In genomic region chr22:37996515-37997246, GRCh38 we compare ENCODE assay signal across 13 cellular contexts. TPM values are rescaled to one million over a fixed set of nuclear protein-coding genes. Genes with fewer than 3 reads are reported as not detected.
DNase-seq lines count a peak whose midpoint lies in the region; ATAC-seq, FAIRE-seq and TF ChIP-seq lines count a peak whose summit lies in the region.
"Had no signal": no experiment of that assay in that cellular context is flagged by ENCODE, and none has a peak within 500 bp of the region (broad histone marks: within the 10 kb centered on the region; RNA-seq: fewer than 3 reads in every experiment).

No MANE protein-coding gene starts in this region.

- peak overlapping the region; percentile 83 to 84 for H3K27ac Mint-ChIP-seq in natural killer cell

- CTCF ChIA-PET in GM12878 (lab: Yijun Ruan, JAX), result interaction anchor here (0.9 to 1.0 kb wide), 2 partner anchors 37 to 55 kb away, joined by 4 read pairs; no protein-coding TSS in a partner anchor

- no peak overlapping the region for H2AFZ ChIP-seq in GM12878 (ENCODE audit: control insufficient read depth, low read depth, low read length)

- TF ChIP-seq EP300 in GM12878 (IDR thresholded peaks at IDR 0.05; ENCODE audit: borderline replicate concordance in 1 of 2, control insufficient read depth in 1 of 2, low read depth in 2 of 2, low read length in 2 of 2), result no peak

- TF ChIP-seq CTCF in GM12878 (IDR thresholded peaks at IDR 0.05 in 2 of 3, conservative IDR thresholded peaks at IDR 0.05 in 1 of 3; ENCODE audit: control insufficient read depth in 2 of 3, extremely low read depth in 1 of 3, insufficient read depth in 1 of 3, low read depth in 3 of 3, low read length in 3 of 3) (no peak), natural killer cell (IDR thresholded peaks at IDR 0.05) (no peak)

- SMC1A ChIA-PET in GM12878 (lab: Charles Lee; ENCODE audit: uncharacterized antibody, unreplicated experiment), result interaction anchor here (1.1 to 2.2 kb wide), 2 partner anchors 38 to 56 kb away, joined by 3 to 7 read pairs; no protein-coding TSS in a partner anchor

- no peak overlapping the region for H3K4me2 ChIP-seq in GM12878 (ENCODE audit: control insufficient read depth, insufficient read depth)

- ATAC-seq in GM12878, result peak; percentile 43
- no peak for ATAC-seq in natural killer cell
- no peak for ATAC-seq in HG03025 (IDR thresholded peaks at IDR 0.05; ENCODE audit: low FRiP score, unreplicated experiment)
- ATAC-seq in HG03108 (IDR thresholded peaks at IDR 0.05; ENCODE audit: unreplicated experiment), result no peak
- ATAC-seq: activated CD4-positive, CD25-positive, alpha-beta regulatory T cell treated with anti-CD3 and anti-CD28 coated beads, Interleukin-2, amount 50 U/mL, for 24 hours; lower lobe of right lung had no signal

- H3K9ac ChIP-seq in GM12878 (ENCODE audit: control insufficient read depth, insufficient read depth, low read length), result no peak overlapping the region

- POLR2A ChIA-PET in GM12878 (lab: Charles Lee), result no interaction called here

- no peak overlapping the region for H3K27ac ChIP-seq in GM12878 (ENCODE audit: control insufficient read depth, insufficient read depth)
- H3K27ac ChIP-seq: lower lobe of right lung had no signal

- no peaks in the 10 kb centered on the region for H3K4me1 ChIP-seq in GM12878 (ENCODE audit: control insufficient read depth, insufficient read depth, low read length)

- TF ChIP-seq POLR2A in GM12878 (IDR thresholded peaks at IDR 0.05; ENCODE audit: low read depth, low read length), result no peak

- H3K79me2 ChIP-seq in GM12878 (ENCODE audit: control insufficient read depth, insufficient read depth, low read length), result no peaks in the 10 kb centered on the region

- 59% methylated on average over 8 of the region's 8 CpGs for WGBS in GM12878 (ENCODE audit: insufficient coverage, insufficient replicate concordance, low lambda C conversion rate, missing lambda C conversion rate)

- no peaks in the 10 kb centered on the region; a peak in 1 of 4 replicates for H3K27me3 ChIP-seq in GM12878 (replicated peaks in 1 of 2; ENCODE audit: control insufficient read depth in 2 of 2, insufficient read depth in 2 of 2, low read length in 1 of 2)

- no peaks in the 10 kb centered on the region for H4K20me1 ChIP-seq in GM12878 (ENCODE audit: control insufficient read depth, insufficient read depth)

- intact Hi-C loops in GM12878 (cut with micrococcal nuclease; ENCODE audit: unreplicated experiment) (no loop called here), natural killer cell (cut with micrococcal nuclease) (no loop called here)

- no peaks in the 10 kb centered on the region for H3K36me3 Mint-ChIP-seq in natural killer cell

- H3K27me3 Mint-ChIP-seq in natural killer cell (ENCODE audit: low read depth in 2 of 2), result no peaks in the 10 kb centered on the region

- H3K4me1 Mint-ChIP-seq in natural killer cell, result peaks cover 47 to 70% of the 10 kb centered on the region in 2 donors

- no TSS peak for BruUV-seq in GM12878 (replicated peaks; lab: Mats Ljungman, UMichigan)

- no peaks in the 10 kb centered on the region for H3K36me3 ChIP-seq in GM12878 (ENCODE audit: control insufficient read depth in 2 of 2, insufficient read depth in 2 of 2, low read length in 1 of 2)
- H3K36me3 ChIP-seq: lower lobe of right lung had no signal

- H3K4me3 Mint-ChIP-seq in natural killer cell, result peak overlapping the region; percentile 62

- no peaks in the 10 kb centered on the region for H3K9me3 ChIP-seq in GM12878 (replicated peaks; ENCODE audit: control insufficient read depth, insufficient read depth, low read length)
- H3K9me3 ChIP-seq: lower lobe of right lung had no signal

- no peaks in the 10 kb centered on the region for H3K9me3 Mint-ChIP-seq in natural killer cell

- RAD21 ChIA-PET in GM12878 (lab: Charles Lee; ENCODE audit: unreplicated experiment), result interaction anchor here (0.6 to 0.9 kb wide), 2 partner anchors 43 to 55 kb away, joined by 3 to 4 read pairs; partner anchors contain the start of genes C22orf23 and POLR2F

- H3K4me3 ChIP-seq in GM12878, result no peak overlapping the region
- H3K4me3 ChIP-seq: lower lobe of right lung had no signal

- no peak for TF ChIP-seq RAD21 in GM12878 (IDR thresholded peaks at IDR 0.05; ENCODE audit: insufficient read depth, low read depth, low read length)

- in situ Hi-C loops in GM12878 (cut with MboI), result no loop called here

- no peak for FAIRE-seq in GM12878 (lab: Jason Lieb, UNC)

- DNase-seq in COLO668 (lab: John Stamatoyannopoulos, UW; ENCODE audit: unreplicated experiment) (peak; percentile 67), NCI-H1694 treated with DMSO at 0.1 percent for 48 hours (lab: John Stamatoyannopoulos, UW) (peak; percentile 9), GM12878 (ENCODE audit: low read depth, low spot score) (no peak), natural killer cell (no peak), H4 (ENCODE audit: low spot score) (no peak), amniotic stem cell (lab: John Stamatoyannopoulos, UW) (no peak)
- DNase-seq: lower lobe of right lung; NCI-H510A; stimulated activated CD4-positive, alpha-beta T cell treated with anti-CD3 and anti-CD28 coated beads, Interleukin-4, amount 100 ng/mL, for 1 hour had no signal

RNA-seq across cellular contexts. Expression of gene SOX10, which starts 12.3 kb away (rescaled TPM):
- total RNA-seq in GM12878 (2013; cell fraction: nucleolus; rRNA removed), result not detected in 2 replicates
- total RNA-seq in GM12878 (2014; rRNA removed) (not detected in 2 replicates), GM12878 (2014; rRNA removed; fragmentation: Illumina TruSeq; extraction: Trizol) (not detected in 2 replicates), GM12878 (2021) (not detected in 2 replicates), natural killer cell (not detected)
- not detected for polyA plus RNA-seq in GM12878 (2011; ENCODE audit: low read depth)
- polyA plus RNA-seq in GM12878 (2011; rRNA removed) (not detected in 2 replicates), GM12878 (2014; fragmentation: Illumina TruSeq; extraction: Trizol) (not detected in 2 replicates), GM12878 (2014; fragmentation: Nextera tagmentation; extraction: Ambion mirVana) (not detected), GM12878 (2014; rRNA removed) (not detected in 2 replicates), GM12878 (2016; fragmentation: Nextera tagmentation; extraction: Ambion mirVana) (under 1 TPM in 1 of 2 experiments, not detected in 1; 0.05 TPM)
- polyA plus RNA-seq in GM12878 (2011; cell fraction: cytosol; rRNA removed), result not detected in 2 replicates
- not detected in 2 replicates for polyA plus RNA-seq in GM12878 (2011; cell fraction: nucleus; rRNA removed)
- polyA plus RNA-seq in GM12878 (2012), result 0.11 TPM in 1 of 2 replicates, not detected in the other
- polyA minus RNA-seq in GM12878 (2011; rRNA and poly(A)+ RNA removed), result not detected in 2 replicates
- not detected in 2 replicates for polyA minus RNA-seq in GM12878 (2011; cell fraction: cytosol; rRNA and poly(A)+ RNA removed)
- polyA minus RNA-seq in GM12878 (2011; cell fraction: nucleus; rRNA and poly(A)+ RNA removed), result not detected in 2 replicates
- total RNA-seq in H4 (2014; rRNA removed; shearing (Covaris generic)), result not detected in 2 replicates
- total RNA-seq: epithelial cell of proximal tubule, lower lobe of right lung had no signal

RNA-seq across cellular contexts. Expression of gene POLR2F, which starts 43.2 kb away (rescaled TPM):
- total RNA-seq in GM12878 (2013; cell fraction: nucleolus; rRNA removed), result 33.4 and 34.0 TPM in 2 replicates
- 71.9 and 93.2 TPM in 2 replicates for total RNA-seq in GM12878 (2014; rRNA removed)
- 70.3 and 78.3 TPM in 2 replicates for total RNA-seq in GM12878 (2014; rRNA removed; fragmentation: Illumina TruSeq; extraction: Trizol)
- 86.8 and 86.9 TPM in 2 replicates for total RNA-seq in GM12878 (2021)
- 24.3 TPM for polyA plus RNA-seq in GM12878 (2011; ENCODE audit: low read depth)
- polyA plus RNA-seq in GM12878 (2011; rRNA removed), result 67.4 and 90.7 TPM in 2 replicates
- 96.3 and 137 TPM in 2 replicates for polyA plus RNA-seq in GM12878 (2011; cell fraction: cytosol; rRNA removed)
- polyA plus RNA-seq in GM12878 (2011; cell fraction: nucleus; rRNA removed), result 54.2 and 86.7 TPM in 2 replicates
- 57.8 and 79.2 TPM in 2 replicates for polyA plus RNA-seq in GM12878 (2012)
- polyA plus RNA-seq in GM12878 (2014; fragmentation: Illumina TruSeq; extraction: Trizol), result 23.2 and 86.8 TPM in 2 replicates
- polyA plus RNA-seq in GM12878 (2014; fragmentation: Nextera tagmentation; extraction: Ambion mirVana), result 100 to 1,000 TPM; 109 to 133 TPM
- 165 and 203 TPM in 2 replicates for polyA plus RNA-seq in GM12878 (2014; rRNA removed)
- 100 to 1,000 TPM; 209 to 218 TPM for polyA plus RNA-seq in GM12878 (2016; fragmentation: Nextera tagmentation; extraction: Ambion mirVana)
- 12.5 and 12.9 TPM in 2 replicates for polyA minus RNA-seq in GM12878 (2011; rRNA and poly(A)+ RNA removed)
- 12.1 and 14.2 TPM in 2 replicates for polyA minus RNA-seq in GM12878 (2011; cell fraction: cytosol; rRNA and poly(A)+ RNA removed)
- 4.1 and 10.6 TPM in 2 replicates for polyA minus RNA-seq in GM12878 (2011; cell fraction: nucleus; rRNA and poly(A)+ RNA removed)
- total RNA-seq in natural killer cell, result 10 to 100 TPM; 38.7 to 40.6 (median 38.8) TPM
- total RNA-seq in H4 (2014; rRNA removed; shearing (Covaris generic)), result 145 and 155 TPM in 2 replicates

RNA-seq across cellular contexts. Expression of gene C22orf23, which starts 43.3 kb away (rescaled TPM):
- total RNA-seq in GM12878 (2013; cell fraction: nucleolus; rRNA removed), result not detected in 2 replicates
- total RNA-seq in GM12878 (2014; rRNA removed) (0.11 TPM in 1 of 2 replicates, not detected in the other), GM12878 (2014; rRNA removed; fragmentation: Illumina TruSeq; extraction: Trizol) (0.14 TPM in 1 of 2 replicates, not detected in the other), GM12878 (2021) (not detected in 2 replicates), natural killer cell (not detected)
- polyA plus RNA-seq in GM12878 (2011; ENCODE audit: low read depth), result not detected
- polyA plus RNA-seq in GM12878 (2011; rRNA removed) (0.10 and 0.17 TPM in 2 replicates), GM12878 (2014; fragmentation: Illumina TruSeq; extraction: Trizol) (0.04 TPM in 1 of 2 replicates, not detected in the other), GM12878 (2014; fragmentation: Nextera tagmentation; extraction: Ambion mirVana) (not detected), GM12878 (2014; rRNA removed) (0.11 TPM in 1 of 2 replicates, not detected in the other), GM12878 (2016; fragmentation: Nextera tagmentation; extraction: Ambion mirVana) (under 1 TPM; 0.11 to 0.38 TPM)
- 0.06 and 0.10 TPM in 2 replicates for polyA plus RNA-seq in GM12878 (2011; cell fraction: cytosol; rRNA removed)
- polyA plus RNA-seq in GM12878 (2011; cell fraction: nucleus; rRNA removed), result 0.07 and 0.21 TPM in 2 replicates
- polyA plus RNA-seq in GM12878 (2012), result 0.18 and 0.24 TPM in 2 replicates
- not detected in 2 replicates for polyA minus RNA-seq in GM12878 (2011; rRNA and poly(A)+ RNA removed)
- polyA minus RNA-seq in GM12878 (2011; cell fraction: cytosol; rRNA and poly(A)+ RNA removed), result not detected in 2 replicates
- 0.24 TPM in 1 of 2 replicates, not detected in the other for polyA minus RNA-seq in GM12878 (2011; cell fraction: nucleus; rRNA and poly(A)+ RNA removed)
- total RNA-seq in H4 (2014; rRNA removed; shearing (Covaris generic)), result 0.41 and 1.1 TPM in 2 replicates
- total RNA-seq: epithelial cell of proximal tubule had no signal

Comparison
In these comparisons a context has a peak if more than half of its experiments do, and no peak if none do; other contexts are left out.
1. DNase-seq: peak in COLO668 (single experiment) and NCI-H1694 treated with DMSO at 0.1 percent for 48 hours (single experiment); none in GM12878 (single experiment), natural killer cell (single experiment), H4 (single experiment) and amniotic stem cell (single experiment).